ENCODE assay signal across 2 cellular contexts in the genomic region with DNA sequence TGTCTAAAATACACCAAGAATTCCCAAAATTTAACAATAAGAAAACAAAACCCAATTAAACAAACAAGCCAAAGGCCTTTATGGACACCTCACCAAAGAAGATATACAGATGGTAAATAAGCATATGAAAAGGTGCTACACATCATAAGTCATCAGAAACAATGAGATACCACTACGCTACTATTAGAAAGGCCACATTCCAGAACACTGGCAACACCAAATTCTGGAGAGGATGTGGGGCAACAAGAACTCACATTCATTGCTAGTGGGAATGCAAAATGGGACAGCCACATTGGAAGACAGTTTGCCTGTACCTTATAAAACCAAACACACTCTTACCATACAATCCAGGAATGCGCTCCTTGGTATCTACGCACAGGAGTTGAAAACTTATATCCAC.
TF ChIP-seq lines count a peak whose summit lies in the region.

No MANE protein-coding gene starts in this region.

TF ChIP-seq in SK-N-SH, 30 proteins besides CTCF, POLR2A, EP300 and RAD21 (continued from another document):
- TF ChIP-seq, protein P1, sequence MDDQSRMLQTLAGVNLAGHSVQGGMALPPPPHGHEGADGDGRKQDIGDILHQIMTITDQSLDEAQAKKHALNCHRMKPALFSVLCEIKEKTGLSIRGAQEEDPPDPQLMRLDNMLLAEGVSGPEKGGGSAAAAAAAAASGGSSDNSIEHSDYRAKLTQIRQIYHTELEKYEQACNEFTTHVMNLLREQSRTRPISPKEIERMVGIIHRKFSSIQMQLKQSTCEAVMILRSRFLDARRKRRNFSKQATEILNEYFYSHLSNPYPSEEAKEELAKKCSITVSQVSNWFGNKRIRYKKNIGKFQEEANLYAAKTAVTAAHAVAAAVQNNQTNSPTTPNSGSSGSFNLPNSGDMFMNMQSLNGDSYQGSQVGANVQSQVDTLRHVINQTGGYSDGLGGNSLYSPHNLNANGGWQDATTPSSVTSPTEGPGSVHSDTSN (IDR thresholded peaks at IDR 0.05) = no peak
- no peak for TF ChIP-seq RCOR1 (IDR thresholded peaks at IDR 0.05; ENCODE audit: low read length)
- no peak for TF ChIP-seq NRF1 (IDR thresholded peaks at IDR 0.05; ENCODE audit: low read depth, low read length)
- TF ChIP-seq MXI1 (IDR thresholded peaks at IDR 0.05; ENCODE audit: low read depth, low read length) = no peak
- no peak for TF ChIP-seq YY1 (IDR thresholded peaks at IDR 0.05; ENCODE audit: low read depth)

TF ChIP-seq in SK-N-SH treated with all-trans-retinoic acid at 6 μM for 48 hours, 23 proteins besides CTCF, POLR2A, EP300 and RAD21 (continued from another document):
- TF ChIP-seq, protein P2, sequence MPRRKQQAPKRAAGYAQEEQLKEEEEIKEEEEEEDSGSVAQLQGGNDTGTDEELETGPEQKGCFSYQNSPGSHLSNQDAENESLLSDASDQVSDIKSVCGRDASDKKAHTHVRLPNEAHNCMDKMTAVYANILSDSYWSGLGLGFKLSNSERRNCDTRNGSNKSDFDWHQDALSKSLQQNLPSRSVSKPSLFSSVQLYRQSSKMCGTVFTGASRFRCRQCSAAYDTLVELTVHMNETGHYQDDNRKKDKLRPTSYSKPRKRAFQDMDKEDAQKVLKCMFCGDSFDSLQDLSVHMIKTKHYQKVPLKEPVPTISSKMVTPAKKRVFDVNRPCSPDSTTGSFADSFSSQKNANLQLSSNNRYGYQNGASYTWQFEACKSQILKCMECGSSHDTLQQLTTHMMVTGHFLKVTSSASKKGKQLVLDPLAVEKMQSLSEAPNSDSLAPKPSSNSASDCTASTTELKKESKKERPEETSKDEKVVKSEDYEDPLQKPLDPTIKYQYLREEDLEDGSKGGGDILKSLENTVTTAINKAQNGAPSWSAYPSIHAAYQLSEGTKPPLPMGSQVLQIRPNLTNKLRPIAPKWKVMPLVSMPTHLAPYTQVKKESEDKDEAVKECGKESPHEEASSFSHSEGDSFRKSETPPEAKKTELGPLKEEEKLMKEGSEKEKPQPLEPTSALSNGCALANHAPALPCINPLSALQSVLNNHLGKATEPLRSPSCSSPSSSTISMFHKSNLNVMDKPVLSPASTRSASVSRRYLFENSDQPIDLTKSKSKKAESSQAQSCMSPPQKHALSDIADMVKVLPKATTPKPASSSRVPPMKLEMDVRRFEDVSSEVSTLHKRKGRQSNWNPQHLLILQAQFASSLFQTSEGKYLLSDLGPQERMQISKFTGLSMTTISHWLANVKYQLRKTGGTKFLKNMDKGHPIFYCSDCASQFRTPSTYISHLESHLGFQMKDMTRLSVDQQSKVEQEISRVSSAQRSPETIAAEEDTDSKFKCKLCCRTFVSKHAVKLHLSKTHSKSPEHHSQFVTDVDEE (CRISPR knock-in tag; IDR thresholded peaks at IDR 0.05) = no peak
- TF ChIP-seq ESRRG (CRISPR knock-in tag; IDR thresholded peaks at IDR 0.05) = no peak
- TF ChIP-seq PPARA (CRISPR knock-in tag; IDR thresholded peaks at IDR 0.05; ENCODE audit: borderline replicate concordance) = no peak
- TF ChIP-seq OSR1 (CRISPR knock-in tag; IDR thresholded peaks at IDR 0.05) = no peak
